In genomic region chr1:184409011-184409410, GRCh38 we compare ENCODE assay signal across 18 cellular contexts. TPM values are rescaled to one million over a fixed set of nuclear protein-coding genes. Genes with fewer than 3 reads are reported as not detected.
DNase-seq lines count a peak whose midpoint lies in the region; FAIRE-seq and TF ChIP-seq lines count a peak whose summit lies in the region.
"Had no signal": no experiment of that assay in that cellular context is flagged by ENCODE, and none has a peak within 500 bp of the region (broad histone marks: within the 10 kb centered on the region; RNA-seq: fewer than 3 reads in every experiment).

No MANE protein-coding gene starts in this region.

- TF ChIP-seq EP300 in suprapubic skin (IDR thresholded peaks at IDR 0.05): no peak

- peak overlapping the region; percentile 27 for H3K4me2 ChIP-seq in skeletal muscle satellite cell (ENCODE audit: low read length)
- H3K4me2 ChIP-seq: BLaER1, PC-9 had no signal

- WGBS in suprapubic skin: 59% methylated on average over 3 of the region's 3 CpGs

- no peak for FAIRE-seq in GM19239 (lab: Jason Lieb, UNC)

- H3K4me3 ChIP-seq in HEK293 (ENCODE audit: low read depth, low read length) (no peak overlapping the region), brain microvascular endothelial cell (ENCODE audit: low read depth, low read length) (no peak overlapping the region), skeletal muscle satellite cell (ENCODE audit: low read length) (no peak overlapping the region), suprapubic skin (no peak overlapping the region)
- H3K4me3 ChIP-seq: BLaER1, PC-9, skin epidermis had no signal

- H3K27ac ChIP-seq in HEK293 (ENCODE audit: extremely low read depth, low read depth, low read length): peak overlapping the region; percentile 33
- H3K27ac ChIP-seq in brain microvascular endothelial cell: no peak overlapping the region
- H3K27ac ChIP-seq in suprapubic skin: no peak overlapping the region
- H3K27ac ChIP-seq: BLaER1, PC-9 had no signal

- H3K36me3 ChIP-seq in HEK293 (ENCODE audit: control insufficient read depth in 2 of 2, insufficient read depth in 1 of 2, low read length in 2 of 2) (no peaks in the 10 kb centered on the region), brain microvascular endothelial cell (replicated peaks) (no peaks in the 10 kb centered on the region), skeletal muscle satellite cell (ENCODE audit: insufficient read depth, low read length) (no peaks in the 10 kb centered on the region), suprapubic skin (no peaks in the 10 kb centered on the region)

- TF ChIP-seq CTCF in HEK293 (tag by site-specific recombination; IDR thresholded peaks at IDR 0.05) (no peak), brain microvascular endothelial cell (IDR thresholded peaks at IDR 0.05; ENCODE audit: low read depth, low read length, missing control alignments) (no peak), suprapubic skin (IDR thresholded peaks at IDR 0.05) (no peak)

- no peak overlapping the region for H3K9ac ChIP-seq in skeletal muscle satellite cell (ENCODE audit: low read depth, low read length)
- H3K9ac ChIP-seq: BLaER1 had no signal

- CTCF ChIA-PET in HEK293 (lab: Yijun Ruan, JAX): no interaction called here

- DNase-seq in brain microvascular endothelial cell (peak; percentile 43), kidney tubule cell (ENCODE audit: low spot score) (peak; percentile 25), occipital lobe (lab: John Stamatoyannopoulos, UW) (no peak), suprapubic skin (ENCODE audit: low spot score in 2 of 2) (no peak), putamen (ENCODE audit: low spot score) (no peak), GM19239 (ENCODE audit: insufficient read length, low spot score) (no peak)
- DNase-seq: activated CD4-positive, alpha-beta memory T cell treated with anti-CD3 and anti-CD28 coated beads for 36 hours; amniotic stem cell; H9; KBM-7; NCI-H1436 treated with DMSO at 0.1 percent for 48 hours; nucleus accumbens; PC-9; stimulated activated naive CD4-positive, alpha-beta T cell had no signal

- H3K9me3 ChIP-seq in HEK293 (ENCODE audit: control insufficient read depth, insufficient read depth, low read depth, low read length): no peaks in the 10 kb centered on the region
- no peaks in the 10 kb centered on the region for H3K9me3 ChIP-seq in skeletal muscle satellite cell (replicated peaks; ENCODE audit: low read length)
- H3K9me3 ChIP-seq in suprapubic skin: no peaks in the 10 kb centered on the region
- H3K9me3 ChIP-seq: BLaER1 had no signal

- H3K27me3 ChIP-seq in brain microvascular endothelial cell (replicated peaks): no peaks in the 10 kb centered on the region
- no peaks in the 10 kb centered on the region for H3K27me3 ChIP-seq in skeletal muscle satellite cell (ENCODE audit: control insufficient read depth, insufficient read depth, low read length)
- H3K27me3 ChIP-seq in suprapubic skin: no peaks in the 10 kb centered on the region
- H3K27me3 ChIP-seq: BLaER1 had no signal

- POLR2A ChIA-PET in HEK293 (lab: Yijun Ruan, JAX): interaction anchor here (2.0 kb wide), 1 partner anchor 22 kb away, joined by 10 read pairs; the partner anchor contains the start of gene C1orf21

- no peak for TF ChIP-seq POLR2A in suprapubic skin (IDR thresholded peaks at IDR 0.05)

- H3K4me1 ChIP-seq in HEK293 (ENCODE audit: control insufficient read depth, insufficient read depth, low read length) (peaks cover 33% of the 10 kb centered on the region), skeletal muscle satellite cell (ENCODE audit: control insufficient read depth, insufficient read depth, low read length) (peaks cover 22% of the 10 kb centered on the region), suprapubic skin (peaks cover 32% of the 10 kb centered on the region)
- H3K4me1 ChIP-seq: BLaER1 had no signal

- in situ Hi-C loops in brain microvascular endothelial cell (cut with HindIII; ENCODE audit: low pct_ligation_motif_present, low sequenced_read_pairs): no loop called here

TF ChIP-seq in HEK293, 187 proteins besides CTCF, POLR2A, EP300 and RAD21:
- no peak for TF ChIP-seq ZNF423 (tag by site-specific recombination; IDR thresholded peaks at IDR 0.05)
- no peak for TF ChIP-seq SP7 (tag by site-specific recombination; IDR thresholded peaks at IDR 0.05)
- no peak for TF ChIP-seq ZNF266 (tag by site-specific recombination; IDR thresholded peaks at IDR 0.05; ENCODE audit: low read depth)
- TF ChIP-seq GLIS1 (tag by site-specific recombination; IDR thresholded peaks at IDR 0.05): no peak
- TF ChIP-seq PRDM10 (tag by site-specific recombination; IDR thresholded peaks at IDR 0.05): no peak
- no peak for TF ChIP-seq ELK4 (IDR thresholded peaks at IDR 0.05; ENCODE audit: borderline replicate concordance, low read depth, low read length)
- no peak for TF ChIP-seq ZNF324 (tag by site-specific recombination; IDR thresholded peaks at IDR 0.05)
- no peak for TF ChIP-seq ZNF555 (tag by site-specific recombination; conservative IDR thresholded peaks at IDR 0.05)

RNA-seq across cellular contexts. Expression of gene C1orf21, which starts 22.2 kb away (rescaled TPM):
- total RNA-seq in skeletal muscle satellite cell (2012; rRNA removed): 5.3 and 9.6 TPM in 2 replicates
- total RNA-seq in occipital lobe: 31.7 TPM
- 10 to 100 TPM; 73.0 to 95.7 (median 79.2) TPM for total RNA-seq in suprapubic skin

Comparison
In these comparisons a context has a peak if more than half of its experiments do, and no peak if none do; other contexts are left out.
1. DNase-seq: peak in brain microvascular endothelial cell (single experiment) and kidney tubule cell (single experiment); none in occipital lobe (single experiment), suprapubic skin (0 of 2), putamen (single experiment) and GM19239 (single experiment).